In the genomic region with DNA sequence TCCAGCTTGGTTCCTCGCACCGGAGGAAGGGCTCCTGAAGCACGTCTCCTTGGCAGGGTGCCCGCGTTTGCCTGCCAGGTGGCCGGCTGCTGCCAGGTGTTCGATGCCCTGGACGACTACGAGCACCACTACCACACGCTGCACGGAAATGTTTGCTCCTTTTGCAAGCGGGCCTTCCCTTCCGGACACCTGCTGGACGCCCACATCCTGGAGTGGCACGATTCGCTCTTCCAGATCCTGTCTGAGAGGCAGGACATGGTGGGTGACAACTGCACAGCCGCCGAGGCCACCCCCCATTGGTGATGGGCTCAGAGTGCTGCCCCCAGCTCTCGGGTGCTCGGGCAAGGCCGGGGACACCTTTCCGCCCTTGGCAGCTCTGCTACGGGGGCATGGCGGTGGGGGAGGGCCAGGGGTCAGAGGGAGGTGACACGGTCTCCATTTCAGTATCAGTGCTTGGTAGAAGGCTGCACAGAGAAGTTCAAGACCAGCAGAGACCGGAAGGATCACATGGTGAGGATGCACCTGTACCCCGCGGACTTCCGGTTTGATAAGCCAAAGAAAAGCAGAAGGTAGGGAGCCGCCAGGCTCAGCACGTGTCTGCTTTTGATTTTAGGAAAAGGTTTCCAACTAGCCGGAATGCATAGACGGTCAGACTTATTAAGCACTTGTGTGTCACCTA, we compare ENCODE assay signal across 8 cellular contexts. TPM values are rescaled to one million over a fixed set of nuclear protein-coding genes. Genes with fewer than 3 reads are reported as not detected.
A peak's percentile ranks its signal among the peaks of the same experiment; 100 is the strongest.
DNase-seq lines count a peak whose midpoint lies in the region; ATAC-seq and TF ChIP-seq lines count a peak whose summit lies in the region.

No MANE protein-coding gene starts in this region.

- no TSS peak for BruUV-seq in A673 (replicated peaks; lab: Mats Ljungman, UMichigan)

- CTCF ChIA-PET in A673 (lab: Charles Lee), result no interaction called here

- H3K9me3 ChIP-seq in HUES48 (ENCODE audit: control insufficient read depth, insufficient read depth, low read length), result no peaks in the 10 kb centered on the region
- no peaks in the 10 kb centered on the region for H3K9me3 ChIP-seq in A673 (ENCODE audit: low read depth, low read length, poor library complexity, severe bottlenecking)

- intact Hi-C loops in A673 (cut with micrococcal nuclease; ENCODE audit: unreplicated experiment), result no loop called here

- no peaks in the 10 kb centered on the region for H3K27me3 Mint-ChIP-seq in activated T-helper 17 cell treated with anti-CD3 and anti-CD28 coated beads, Interleukin-2, amount 50 U/mL, for 72 hours
- no peaks in the 10 kb centered on the region for H3K27me3 Mint-ChIP-seq in memory B cell

- H3K4me3 Mint-ChIP-seq in activated T-helper 17 cell treated with anti-CD3 and anti-CD28 coated beads, Interleukin-2, amount 50 U/mL, for 72 hours, result peak overlapping the region; percentile 94
- peak overlapping the region; percentile 83 for H3K4me3 Mint-ChIP-seq in memory B cell

- H3K4me1 Mint-ChIP-seq in activated T-helper 17 cell treated with anti-CD3 and anti-CD28 coated beads, Interleukin-2, amount 50 U/mL, for 72 hours, result peaks cover 21% of the 10 kb centered on the region
- peaks cover 24% of the 10 kb centered on the region for H3K4me1 Mint-ChIP-seq in memory B cell

- H3K27ac Mint-ChIP-seq in activated T-helper 17 cell treated with anti-CD3 and anti-CD28 coated beads, Interleukin-2, amount 50 U/mL, for 72 hours, result no peak overlapping the region
- no peak overlapping the region for H3K27ac Mint-ChIP-seq in memory B cell

- H3K27me3 ChIP-seq in HUES48 (ENCODE audit: control insufficient read depth, insufficient read depth, low read length) (no peaks in the 10 kb centered on the region), A673 (replicated peaks; ENCODE audit: insufficient read depth, low read depth, low read length, poor library complexity) (no peaks in the 10 kb centered on the region)

- H3K4me1 ChIP-seq in HUES48 (ENCODE audit: control insufficient read depth, insufficient read depth, low read length), result no peaks in the 10 kb centered on the region
- H3K4me1 ChIP-seq in A673 (ENCODE audit: insufficient read depth, low read length, poor library complexity, severe bottlenecking), result peaks cover 3% of the 10 kb centered on the region

- no peak for ATAC-seq in activated T-helper 17 cell treated with anti-CD3 and anti-CD28 coated beads, Interleukin-2, amount 50 U/mL, for 72 hours (replicated peaks)
- ATAC-seq in memory B cell (ENCODE audit: low read depth) (no peak), HG03175 (IDR thresholded peaks at IDR 0.05; ENCODE audit: unreplicated experiment) (no peak)

- peaks cover 49% of the 10 kb centered on the region for H3K36me3 Mint-ChIP-seq in activated T-helper 17 cell treated with anti-CD3 and anti-CD28 coated beads, Interleukin-2, amount 50 U/mL, for 72 hours (ENCODE audit: low read depth)
- peaks cover 12% of the 10 kb centered on the region for H3K36me3 Mint-ChIP-seq in memory B cell

- in situ Hi-C loops in G401 (cut with HindIII; ENCODE audit: low sequenced_read_pairs), result no loop called here

- POLR2A ChIA-PET in A673 (lab: Charles Lee; ENCODE audit: low non-redundant PET), result no interaction called here

- peak overlapping the region; percentile 92 for H3K27ac ChIP-seq in 22Rv1
- no peak overlapping the region for H3K27ac ChIP-seq in HUES48 (ENCODE audit: low read depth, low read length)
- no peak overlapping the region for H3K27ac ChIP-seq in A673 (ENCODE audit: low read depth, low read length, poor library complexity, severe bottlenecking)

- no peaks in the 10 kb centered on the region for H3K9me3 Mint-ChIP-seq in activated T-helper 17 cell treated with anti-CD3 and anti-CD28 coated beads, Interleukin-2, amount 50 U/mL, for 72 hours
- H3K9me3 Mint-ChIP-seq in memory B cell, result no peaks in the 10 kb centered on the region

- TF ChIP-seq CTCF in 22Rv1 (IDR thresholded peaks at IDR 0.05) (no peak), A673 (conservative IDR thresholded peaks at IDR 0.05; ENCODE audit: low read depth, low read length) (no peak)

- H3K4me3 ChIP-seq in HUES48 (ENCODE audit: low read depth, low read length), result peak overlapping the region; percentile 49; the same call in 1 of the 2 replicates
- H3K4me3 ChIP-seq in A673 (ENCODE audit: low read depth, low read length, poor library complexity, severe bottlenecking), result no peak overlapping the region

- DNase-seq in memory B cell (ENCODE audit: low spot score in 2 of 2) (no peak), A673 (ENCODE audit: low spot score) (no peak), G401 (ENCODE audit: low spot score) (no peak), NCI-H1048 (lab: John Stamatoyannopoulos, UW) (no peak)

- no peak overlapping the region for H3K9ac ChIP-seq in HUES48 (ENCODE audit: low read depth, low read length)

- H3K36me3 ChIP-seq in HUES48 (ENCODE audit: control insufficient read depth, insufficient read depth, low read length) (peaks cover 32% of the 10 kb centered on the region), A673 (ENCODE audit: insufficient read depth, low read length, poor library complexity, severe bottlenecking) (peaks cover 14% of the 10 kb centered on the region)

RNA-seq across cellular contexts. Expression of gene ZNF511, which starts 1.1 kb away (rescaled TPM):
- total RNA-seq in activated T-helper 17 cell treated with anti-CD3 and anti-CD28 coated beads, Interleukin-2, amount 50 U/mL, for 72 hours, result 10 to 100 TPM; 52.8 to 74.2 TPM
- total RNA-seq in A673 (2021), result 51.8 and 61.4 TPM in 2 replicates
- total RNA-seq in G401 (2014; rRNA removed; shearing (Covaris generic)), result 60.7 and 97.4 TPM in 2 replicates

RNA-seq across cellular contexts. Expression of gene TUBGCP2, which starts 1.2 kb away (rescaled TPM):
- 10 to 100 TPM; 47.8 to 55.8 TPM for total RNA-seq in activated T-helper 17 cell treated with anti-CD3 and anti-CD28 coated beads, Interleukin-2, amount 50 U/mL, for 72 hours
- total RNA-seq in A673 (2021), result 72.7 and 75.1 TPM in 2 replicates
- 71.4 and 73.3 TPM in 2 replicates for total RNA-seq in G401 (2014; rRNA removed; shearing (Covaris generic))

RNA-seq across cellular contexts. Expression of gene CALY, which starts 26.8 kb away (rescaled TPM):
- total RNA-seq in activated T-helper 17 cell treated with anti-CD3 and anti-CD28 coated beads, Interleukin-2, amount 50 U/mL, for 72 hours, result not detected
- total RNA-seq in A673 (2021), result 0.57 TPM in 1 of 2 replicates, not detected in the other
- total RNA-seq in G401 (2014; rRNA removed; shearing (Covaris generic)), result 53.3 and 63.5 TPM in 2 replicates

RNA-seq across cellular contexts. Expression of gene ADAM8, which starts 33.2 kb away (rescaled TPM):
- total RNA-seq in activated T-helper 17 cell treated with anti-CD3 and anti-CD28 coated beads, Interleukin-2, amount 50 U/mL, for 72 hours, result 100 to 1,000 TPM in 1 of 2 donors, 10 to 100 TPM in 1; 83.7 to 336 TPM
- 1.0 and 1.2 TPM in 2 replicates for total RNA-seq in A673 (2021)
- 0.68 and 12.7 TPM in 2 replicates for total RNA-seq in G401 (2014; rRNA removed; shearing (Covaris generic))

RNA-seq across cellular contexts. Expression of gene PRAP1, which starts 37.3 kb away (rescaled TPM):
- total RNA-seq in activated T-helper 17 cell treated with anti-CD3 and anti-CD28 coated beads, Interleukin-2, amount 50 U/mL, for 72 hours, result not detected
- total RNA-seq in A673 (2021), result not detected in 2 replicates
- total RNA-seq in G401 (2014; rRNA removed; shearing (Covaris generic)), result 1.8 and 3.0 TPM in 2 replicates

Comparison
In these comparisons a context has a peak if more than half of its experiments do, and no peak if none do; other contexts are left out.
1. RNA of gene CALY, which starts 26.8 kb away (total RNA-seq): 53.3 to 63.5 TPM in G401; not detected in activated T-helper 17 cell treated with anti-CD3 and anti-CD28 coated beads, Interleukin-2, amount 50 U/mL, for 72 hours and 0.57 TPM in A673; every median in the first group is over 10 times any median in the second.